In genomic region chr22:35337932-35338331, GRCh38 we compare ENCODE assay signal across 1 cellular context.
TF ChIP-seq lines count a peak whose summit lies in the region.

No MANE protein-coding gene starts in this region.

TF ChIP-seq in K562, 482 proteins besides CTCF, POLR2A, EP300 and RAD21:
- TF ChIP-seq ZNF282 (CRISPR knock-in tag; IDR thresholded peaks at IDR 0.05) (no peak), EP400 (IDR thresholded peaks at IDR 0.05) (no peak), KDM4B (IDR thresholded peaks at IDR 0.05; ENCODE audit: borderline replicate concordance in 2 of 2, low read depth in 1 of 2) (no peak), HBP1 (CRISPR knock-in tag; IDR thresholded peaks at IDR 0.05) (no peak), NRF1 (conservative IDR thresholded peaks at IDR 0.05 in 1 of 2, IDR thresholded peaks at IDR 0.05 in 1 of 2) (no peak), ADNP (tag; IDR thresholded peaks at IDR 0.05) (no peak), NR2F6 (CRISPR knock-in tag; IDR thresholded peaks at IDR 0.05) (no peak), SMARCB1 (IDR thresholded peaks at IDR 0.05; ENCODE audit: insufficient read length, low read depth) (no peak), NUFIP1 (IDR thresholded peaks at IDR 0.05; ENCODE audit: partially characterized antibody) (no peak), CCAR2 (IDR thresholded peaks at IDR 0.05; ENCODE audit: low read depth, low read length) (no peak), KAT7 (CRISPR knock-in tag; IDR thresholded peaks at IDR 0.05; ENCODE audit: borderline replicate concordance) (no peak), CREM (IDR thresholded peaks at IDR 0.05; ENCODE audit: low read depth) (no peak), ZNF561 (CRISPR knock-in tag; conservative IDR thresholded peaks at IDR 0.05) (no peak)
- TF ChIP-seq, protein P1, sequence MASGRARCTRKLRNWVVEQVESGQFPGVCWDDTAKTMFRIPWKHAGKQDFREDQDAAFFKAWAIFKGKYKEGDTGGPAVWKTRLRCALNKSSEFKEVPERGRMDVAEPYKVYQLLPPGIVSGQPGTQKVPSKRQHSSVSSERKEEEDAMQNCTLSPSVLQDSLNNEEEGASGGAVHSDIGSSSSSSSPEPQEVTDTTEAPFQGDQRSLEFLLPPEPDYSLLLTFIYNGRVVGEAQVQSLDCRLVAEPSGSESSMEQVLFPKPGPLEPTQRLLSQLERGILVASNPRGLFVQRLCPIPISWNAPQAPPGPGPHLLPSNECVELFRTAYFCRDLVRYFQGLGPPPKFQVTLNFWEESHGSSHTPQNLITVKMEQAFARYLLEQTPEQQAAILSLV (tag; IDR thresholded peaks at IDR 0.05): no peak
- TF ChIP-seq, protein P2, sequence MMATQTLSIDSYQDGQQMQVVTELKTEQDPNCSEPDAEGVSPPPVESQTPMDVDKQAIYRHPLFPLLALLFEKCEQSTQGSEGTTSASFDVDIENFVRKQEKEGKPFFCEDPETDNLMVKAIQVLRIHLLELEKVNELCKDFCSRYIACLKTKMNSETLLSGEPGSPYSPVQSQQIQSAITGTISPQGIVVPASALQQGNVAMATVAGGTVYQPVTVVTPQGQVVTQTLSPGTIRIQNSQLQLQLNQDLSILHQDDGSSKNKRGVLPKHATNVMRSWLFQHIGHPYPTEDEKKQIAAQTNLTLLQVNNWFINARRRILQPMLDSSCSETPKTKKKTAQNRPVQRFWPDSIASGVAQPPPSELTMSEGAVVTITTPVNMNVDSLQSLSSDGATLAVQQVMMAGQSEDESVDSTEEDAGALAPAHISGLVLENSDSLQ (IDR thresholded peaks at IDR 0.05): no peak
